ENCODE assay signal across 7 cellular contexts in genomic region chr9:130053504-130054427, GRCh38. TPM values are rescaled to one million over a fixed set of nuclear protein-coding genes. Genes with fewer than 3 reads are reported as not detected.
DNase-seq lines count a peak whose midpoint lies in the region; ATAC-seq and TF ChIP-seq lines count a peak whose summit lies in the region.

Gene GPR107, plus strand, starts transcription at chr9:130053906. Its CDS starts 27 bp downstream, at chr9:130053933.

- TF ChIP-seq CTCF in kidney epithelial cell (IDR thresholded peaks at IDR 0.05; ENCODE audit: insufficient read depth, low read length, poor library complexity, severe bottlenecking), result no peak

- no peaks in the 10 kb centered on the region for H3K27me3 ChIP-seq in kidney epithelial cell (ENCODE audit: control insufficient read depth, insufficient read depth, low read length)

- peak within 1 kb of the TSS; percentile 86 for H3K4me3 ChIP-seq in kidney epithelial cell (ENCODE audit: low read depth, low read length)

- H3K36me3 ChIP-seq in kidney epithelial cell (ENCODE audit: control insufficient read depth, insufficient read depth, low read length), result peaks cover 2% of the 10 kb centered on the region

- peak; percentile 72 for DNase-seq in NCI-H2171 treated with DMSO at 0.1 percent for 48 hours (lab: John Stamatoyannopoulos, UW)
- DNase-seq in activated CD4-positive, CD25-positive, alpha-beta regulatory T cell treated with anti-CD3 and anti-CD28 coated beads, Interleukin-2, amount 50 U/mL, for 72 hours, result peak; percentile 85
- DNase-seq in cerebellum (ENCODE audit: low spot score), result peak; percentile 90
- no peak for DNase-seq in kidney epithelial cell (ENCODE audit: low read depth)
- DNase-seq in stimulated activated CD4-positive, alpha-beta T cell treated with anti-CD3 and anti-CD28 coated beads, Interleukin-15, amount 100 ng/mL, for 24 hours, result peak; percentile 89

- ATAC-seq in GM18498 (IDR thresholded peaks at IDR 0.05; ENCODE audit: unreplicated experiment) (peak; percentile 71), HG02884 (IDR thresholded peaks at IDR 0.05; ENCODE audit: unreplicated experiment) (peak; percentile 52)

RNA-seq across cellular contexts. Expression of gene GPR107, which starts in this region (rescaled TPM):
- total RNA-seq in cerebellum (35.6 TPM), kidney epithelial cell (29.4 and 33.5 TPM in 2 replicates)
